ENCODE assay signal across 12 cellular contexts in genomic region chr17:60630352-60630751, GRCh38. TPM values are rescaled to one million over a fixed set of nuclear protein-coding genes. Genes with fewer than 3 reads are reported as not detected.
A peak's percentile ranks its signal among the peaks of the same experiment; 100 is the strongest.
DNase-seq lines count a peak whose midpoint lies in the region; ATAC-seq and TF ChIP-seq lines count a peak whose summit lies in the region.
"Had no signal": no experiment of that assay in that cellular context is flagged by ENCODE, and none has a peak within 500 bp of the region (broad histone marks: within the 10 kb centered on the region; RNA-seq: fewer than 3 reads in every experiment).

No MANE protein-coding gene starts in this region.

- peaks cover 12% of the 10 kb centered on the region for H3K36me3 Mint-ChIP-seq in mesothelial cell of epicardium

- no peak for TF ChIP-seq POLR2A in testis (IDR thresholded peaks at IDR 0.05)

- no peaks in the 10 kb centered on the region for H3K27me3 Mint-ChIP-seq in mesothelial cell of epicardium (ENCODE audit: low read depth)
- H3K27me3 Mint-ChIP-seq: activated CD8-positive, alpha-beta T cell treated with anti-CD3 and anti-CD28 coated beads for 36 hours; activated naive CD4-positive, alpha-beta T cell treated with anti-CD3 and anti-CD28 coated beads, Interleukin-2, amount 50 U/mL, for 24 hours had no signal

- ATAC-seq in HG02642 (IDR thresholded peaks at IDR 0.05; ENCODE audit: poor library complexity, unreplicated experiment), result no peak
- ATAC-seq: activated CD8-positive, alpha-beta T cell treated with anti-CD3 and anti-CD28 coated beads for 36 hours had no signal

- no peaks in the 10 kb centered on the region for H3K9me3 Mint-ChIP-seq in mesothelial cell of epicardium
- H3K9me3 Mint-ChIP-seq: activated CD8-positive, alpha-beta T cell treated with anti-CD3 and anti-CD28 coated beads for 36 hours; activated naive CD4-positive, alpha-beta T cell treated with anti-CD3 and anti-CD28 coated beads, Interleukin-2, amount 50 U/mL, for 24 hours had no signal

- H3K27me3 ChIP-seq in left ventricle myocardium inferior (ENCODE audit: low read depth) (no peaks in the 10 kb centered on the region), testis (no peaks in the 10 kb centered on the region)

- H3K4me3 Mint-ChIP-seq in mesothelial cell of epicardium, result no peak overlapping the region
- H3K4me3 Mint-ChIP-seq: activated CD8-positive, alpha-beta T cell treated with anti-CD3 and anti-CD28 coated beads for 36 hours; activated naive CD4-positive, alpha-beta T cell treated with anti-CD3 and anti-CD28 coated beads, Interleukin-2, amount 50 U/mL, for 24 hours had no signal

- H3K4me1 ChIP-seq in left ventricle myocardium inferior, result no peaks in the 10 kb centered on the region
- no peaks in the 10 kb centered on the region for H3K4me1 ChIP-seq in testis

- intact Hi-C loops in left ventricle myocardium inferior (cut with micrococcal nuclease) (loop anchor here (10.0 kb wide), 1 partner anchor 56 kb away; no protein-coding TSS in a partner anchor), cardiac septum (cut with DNase I) (loop anchor here (10.0 kb wide), 1 partner anchor 166 kb away; no protein-coding TSS in a partner anchor), testis (cut with DNase I; ENCODE audit: low total_unique reads) (no loop called here)

- H3K36me3 ChIP-seq in left ventricle myocardium inferior (peaks cover 42% of the 10 kb centered on the region), testis (ENCODE audit: low read depth, missing control alignments) (no peaks in the 10 kb centered on the region)

- peak; percentile 43 for DNase-seq in left ventricle myocardium inferior
- no peak for DNase-seq in cardiac septum (ENCODE audit: low spot score)
- DNase-seq in cerebellar nuclear complex (lab: John Stamatoyannopoulos, UW), result peak; percentile 57 to 61
- DNase-seq in mesothelial cell of epicardium (ENCODE audit: low spot score in 2 of 2, unreplicated experiment in 2 of 2), result no peak
- peak; percentile 55 for DNase-seq in testis
- no peak for DNase-seq in DMS153 (lab: John Stamatoyannopoulos, UW)
- no peak for DNase-seq in NCI-H524 (lab: John Stamatoyannopoulos, UW)
- DNase-seq: activated CD8-positive, alpha-beta T cell treated with anti-CD3 and anti-CD28 coated beads for 36 hours; DMS79; GOT3 had no signal

- no peaks in the 10 kb centered on the region for H3K9me3 ChIP-seq in left ventricle myocardium inferior (replicated peaks)
- no peaks in the 10 kb centered on the region for H3K9me3 ChIP-seq in testis

- TF ChIP-seq CTCF in left ventricle myocardium inferior (IDR thresholded peaks at IDR 0.05; ENCODE audit: borderline replicate concordance) (no peak), mesothelial cell of epicardium (IDR thresholded peaks at IDR 0.05; ENCODE audit: unreplicated experiment) (no peak), testis (IDR thresholded peaks at IDR 0.05) (no peak)

- H3K27ac Mint-ChIP-seq in mesothelial cell of epicardium, result peak overlapping the region; percentile 30
- H3K27ac Mint-ChIP-seq: activated naive CD4-positive, alpha-beta T cell treated with anti-CD3 and anti-CD28 coated beads, Interleukin-2, amount 50 U/mL, for 24 hours had no signal

- no peak overlapping the region for H3K4me3 ChIP-seq in left ventricle myocardium inferior
- H3K4me3 ChIP-seq in testis, result no peak overlapping the region

- H3K27ac ChIP-seq in left ventricle myocardium inferior (replicated peaks), result no peak overlapping the region
- peak overlapping the region in 1 of 2 donors; percentile 69 for H3K27ac ChIP-seq in testis

- H3K4me1 Mint-ChIP-seq in mesothelial cell of epicardium, result no peaks in the 10 kb centered on the region

- WGBS in testis, 2 donors, result 55 to 57% methylated on average over 5 of the region's 5 CpGs

RNA-seq across cellular contexts. Expression of gene PPM1D, which starts 30.4 kb away (rescaled TPM):
- total RNA-seq in left ventricle myocardium inferior, result 6.8 TPM
- 6.2 TPM for total RNA-seq in cardiac septum
- total RNA-seq in mesothelial cell of epicardium, result 26.4 to 28.9 TPM (median 26.7 TPM) in 3 replicates
- total RNA-seq in testis, result 10 to 100 TPM; 31.5 to 34.9 TPM
- 40.7 TPM for polyA plus RNA-seq in testis (ENCODE audit: insufficient read depth, low read depth, low replicate concordance)

RNA-seq across cellular contexts. Expression of gene BCAS3, which starts 47.3 kb away (rescaled TPM):
- 16.5 TPM for total RNA-seq in left ventricle myocardium inferior
- total RNA-seq in cardiac septum, result 14.8 TPM
- 60.8 to 64.9 TPM (median 61.5 TPM) in 3 replicates for total RNA-seq in mesothelial cell of epicardium
- total RNA-seq in testis, result 10 to 100 TPM; 73.0 to 96.7 TPM
- polyA plus RNA-seq in testis (ENCODE audit: insufficient read depth, low read depth, low replicate concordance), result 54.8 TPM

Comparison
In these comparisons a context has a peak if more than half of its experiments do, and no peak if none do; other contexts are left out.
1. DNase-seq: peak in left ventricle myocardium inferior (single experiment), cerebellar nuclear complex (2 of 2) and testis (single experiment); none in cardiac septum (single experiment), mesothelial cell of epicardium (0 of 2), DMS153 (single experiment) and NCI-H524 (0 of 2).